1 cellular context compared by ENCODE assay signal in the genomic region with DNA sequence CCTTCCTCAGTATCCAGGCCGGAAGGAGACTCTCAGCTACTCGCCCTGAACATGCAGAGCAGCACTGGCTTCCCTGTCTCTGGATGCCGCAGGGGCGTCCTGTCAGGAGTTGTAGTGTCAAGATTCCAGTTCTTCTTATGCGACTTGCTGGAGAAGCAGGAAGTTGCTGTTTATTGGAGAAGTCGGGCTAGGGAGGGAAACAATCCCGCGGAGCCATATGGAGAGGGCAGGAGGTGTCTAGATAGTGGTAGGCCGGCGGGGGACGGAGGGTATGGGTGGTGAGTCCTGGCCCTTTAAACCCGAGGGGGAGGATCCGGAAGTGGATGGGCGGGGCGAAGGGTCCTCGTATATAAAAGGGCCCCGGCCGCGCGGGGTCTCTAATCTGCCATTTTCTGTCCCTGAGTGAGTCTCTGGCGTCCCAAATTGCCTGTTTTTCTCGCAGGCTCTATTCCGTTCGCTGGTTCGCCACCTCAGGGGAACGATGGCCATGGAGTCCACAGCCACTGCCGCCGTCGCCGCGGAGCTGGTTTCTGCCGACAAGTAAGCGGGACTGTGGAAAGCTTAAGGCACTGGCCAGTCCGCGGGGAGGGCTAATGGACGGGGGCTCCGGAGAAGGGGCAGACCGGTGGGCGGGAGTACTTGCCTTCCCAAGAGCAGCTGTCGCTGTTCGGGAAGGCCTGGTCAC.
TF ChIP-seq lines count a peak whose summit lies in the region.

A gene with protein sequence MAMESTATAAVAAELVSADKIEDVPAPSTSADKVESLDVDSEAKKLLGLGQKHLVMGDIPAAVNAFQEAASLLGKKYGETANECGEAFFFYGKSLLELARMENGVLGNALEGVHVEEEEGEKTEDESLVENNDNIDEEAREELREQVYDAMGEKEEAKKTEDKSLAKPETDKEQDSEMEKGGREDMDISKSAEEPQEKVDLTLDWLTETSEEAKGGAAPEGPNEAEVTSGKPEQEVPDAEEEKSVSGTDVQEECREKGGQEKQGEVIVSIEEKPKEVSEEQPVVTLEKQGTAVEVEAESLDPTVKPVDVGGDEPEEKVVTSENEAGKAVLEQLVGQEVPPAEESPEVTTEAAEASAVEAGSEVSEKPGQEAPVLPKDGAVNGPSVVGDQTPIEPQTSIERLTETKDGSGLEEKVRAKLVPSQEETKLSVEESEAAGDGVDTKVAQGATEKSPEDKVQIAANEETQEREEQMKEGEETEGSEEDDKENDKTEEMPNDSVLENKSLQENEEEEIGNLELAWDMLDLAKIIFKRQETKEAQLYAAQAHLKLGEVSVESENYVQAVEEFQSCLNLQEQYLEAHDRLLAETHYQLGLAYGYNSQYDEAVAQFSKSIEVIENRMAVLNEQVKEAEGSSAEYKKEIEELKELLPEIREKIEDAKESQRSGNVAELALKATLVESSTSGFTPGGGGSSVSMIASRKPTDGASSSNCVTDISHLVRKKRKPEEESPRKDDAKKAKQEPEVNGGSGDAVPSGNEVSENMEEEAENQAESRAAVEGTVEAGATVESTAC (plus strand): TSS at position 376 of the 685 bp plus-strand sequence. CDS start 106 bp downstream, at position 482.

TF ChIP-seq in HCT116, 20 proteins besides CTCF, POLR2A, EP300 and RAD21:
- TF ChIP-seq POLR2AphosphoS5 (IDR thresholded peaks at IDR 0.05; ENCODE audit: low read depth, low read length): peak; percentile 99
- TF ChIP-seq, protein P1, sequence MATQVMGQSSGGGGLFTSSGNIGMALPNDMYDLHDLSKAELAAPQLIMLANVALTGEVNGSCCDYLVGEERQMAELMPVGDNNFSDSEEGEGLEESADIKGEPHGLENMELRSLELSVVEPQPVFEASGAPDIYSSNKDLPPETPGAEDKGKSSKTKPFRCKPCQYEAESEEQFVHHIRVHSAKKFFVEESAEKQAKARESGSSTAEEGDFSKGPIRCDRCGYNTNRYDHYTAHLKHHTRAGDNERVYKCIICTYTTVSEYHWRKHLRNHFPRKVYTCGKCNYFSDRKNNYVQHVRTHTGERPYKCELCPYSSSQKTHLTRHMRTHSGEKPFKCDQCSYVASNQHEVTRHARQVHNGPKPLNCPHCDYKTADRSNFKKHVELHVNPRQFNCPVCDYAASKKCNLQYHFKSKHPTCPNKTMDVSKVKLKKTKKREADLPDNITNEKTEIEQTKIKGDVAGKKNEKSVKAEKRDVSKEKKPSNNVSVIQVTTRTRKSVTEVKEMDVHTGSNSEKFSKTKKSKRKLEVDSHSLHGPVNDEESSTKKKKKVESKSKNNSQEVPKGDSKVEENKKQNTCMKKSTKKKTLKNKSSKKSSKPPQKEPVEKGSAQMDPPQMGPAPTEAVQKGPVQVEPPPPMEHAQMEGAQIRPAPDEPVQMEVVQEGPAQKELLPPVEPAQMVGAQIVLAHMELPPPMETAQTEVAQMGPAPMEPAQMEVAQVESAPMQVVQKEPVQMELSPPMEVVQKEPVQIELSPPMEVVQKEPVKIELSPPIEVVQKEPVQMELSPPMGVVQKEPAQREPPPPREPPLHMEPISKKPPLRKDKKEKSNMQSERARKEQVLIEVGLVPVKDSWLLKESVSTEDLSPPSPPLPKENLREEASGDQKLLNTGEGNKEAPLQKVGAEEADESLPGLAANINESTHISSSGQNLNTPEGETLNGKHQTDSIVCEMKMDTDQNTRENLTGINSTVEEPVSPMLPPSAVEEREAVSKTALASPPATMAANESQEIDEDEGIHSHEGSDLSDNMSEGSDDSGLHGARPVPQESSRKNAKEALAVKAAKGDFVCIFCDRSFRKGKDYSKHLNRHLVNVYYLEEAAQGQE (IDR thresholded peaks at IDR 0.05; ENCODE audit: low read depth): no peak
- peak; percentile 37; the same call in 1 of the 2 replicates for TF ChIP-seq ELF1 (IDR thresholded peaks at IDR 0.05; ENCODE audit: borderline replicate concordance, low read depth)
- TF ChIP-seq EGR1 (IDR thresholded peaks at IDR 0.05; ENCODE audit: low read depth): no peak
- no peak for TF ChIP-seq SRF (IDR thresholded peaks at IDR 0.05; ENCODE audit: low read depth)
- peak; percentile 10 for TF ChIP-seq TCF7L2 (IDR thresholded peaks at IDR 0.05; ENCODE audit: borderline replicate concordance, extremely low read depth, insufficient read depth, insufficient read length)
- peak; percentile 80 for TF ChIP-seq YY1 (IDR thresholded peaks at IDR 0.05; ENCODE audit: extremely low read depth, insufficient replicate concordance, low read depth, low read length)
- TF ChIP-seq, protein P2, sequence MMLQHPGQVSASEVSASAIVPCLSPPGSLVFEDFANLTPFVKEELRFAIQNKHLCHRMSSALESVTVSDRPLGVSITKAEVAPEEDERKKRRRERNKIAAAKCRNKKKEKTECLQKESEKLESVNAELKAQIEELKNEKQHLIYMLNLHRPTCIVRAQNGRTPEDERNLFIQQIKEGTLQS (IDR thresholded peaks at IDR 0.05): no peak
- peak; percentile 84 for TF ChIP-seq SIN3A (IDR thresholded peaks at IDR 0.05; ENCODE audit: low read depth)
- TF ChIP-seq, protein P3, sequence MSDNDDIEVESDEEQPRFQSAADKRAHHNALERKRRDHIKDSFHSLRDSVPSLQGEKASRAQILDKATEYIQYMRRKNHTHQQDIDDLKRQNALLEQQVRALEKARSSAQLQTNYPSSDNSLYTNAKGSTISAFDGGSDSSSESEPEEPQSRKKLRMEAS (IDR thresholded peaks at IDR 0.05): peak; percentile 63; the same call in 1 of the 2 replicates
- TF ChIP-seq SP1 (IDR thresholded peaks at IDR 0.05; ENCODE audit: low read depth): peak; percentile 72
- TF ChIP-seq ZFX (IDR thresholded peaks at IDR 0.05): 0 out of 2 replicates have a peak, but pooled peaks have one; percentile 19
TF ChIP-seq in HCT116: peak in this region for 8.
